Comparison of ENCODE assay signal across 25 cellular contexts in genomic region chr21:46084041-46084561, GRCh38. TPM values are rescaled to one million over a fixed set of nuclear protein-coding genes. Genes with fewer than 3 reads are reported as not detected.
DNase-seq lines count a peak whose midpoint lies in the region; ATAC-seq and TF ChIP-seq lines count a peak whose summit lies in the region.
"Had no signal": no experiment of that assay in that cellular context is flagged by ENCODE, and none has a peak within 500 bp of the region (broad histone marks: within the 10 kb centered on the region; RNA-seq: fewer than 3 reads in every experiment).

No MANE protein-coding gene starts in this region.

- intact Hi-C loops in ovary (cut with DNase I) (no loop called here), A673 (cut with micrococcal nuclease; ENCODE audit: unreplicated experiment) (no loop called here)
- intact Hi-C loops in CD4-positive, alpha-beta memory T cell (cut with micrococcal nuclease), result no loop called here

- 84 to 90% (median 89%) methylated on average over 16 to 19 of the region's 19 CpGs for WGBS in ovary, 3 donors

- CTCF ChIA-PET in activated CD8-positive, alpha-beta memory T cell treated with anti-CD3 and anti-CD28 coated beads, Interleukin-2, amount 10 ng/mL, durations not matched to agents 7 days and 5 days (lab: Charles Lee), result no interaction called here
- CTCF ChIA-PET in CD4-positive, alpha-beta memory T cell (lab: Charles Lee; ENCODE audit: partially characterized antibody), result no interaction called here
- CTCF ChIA-PET in A673 (lab: Charles Lee), result no interaction called here

- peaks cover 6% of the 10 kb centered on the region for H3K9me3 Mint-ChIP-seq in activated CD8-positive, alpha-beta memory T cell treated with anti-CD3 and anti-CD28 coated beads, Interleukin-2, amount 10 ng/mL, durations not matched to agents 7 days and 5 days (ENCODE audit: low read depth)
- peaks cover 0 to 30% (median 20%) of the 10 kb centered on the region in 8 donors for H3K9me3 Mint-ChIP-seq in CD4-positive, alpha-beta memory T cell

- H3K9me3 ChIP-seq in ovary, result no peaks in the 10 kb centered on the region
- H3K9me3 ChIP-seq in CD4-positive, alpha-beta memory T cell (ENCODE audit: control insufficient read depth in 1 of 2, low read length in 2 of 2), result no peaks in the 10 kb centered on the region
- H3K9me3 ChIP-seq in A673 (ENCODE audit: low read depth, low read length, poor library complexity, severe bottlenecking), result no peaks in the 10 kb centered on the region

- no peak overlapping the region for H3K27ac Mint-ChIP-seq in activated CD8-positive, alpha-beta memory T cell treated with anti-CD3 and anti-CD28 coated beads, Interleukin-2, amount 10 ng/mL, durations not matched to agents 7 days and 5 days
- H3K27ac Mint-ChIP-seq in CD4-positive, alpha-beta memory T cell, result no peak overlapping the region
- H3K27ac Mint-ChIP-seq: activated CD4-positive, alpha-beta T cell treated with anti-CD3 and anti-CD28 coated beads for 36 hours; activated T-helper 1 cell treated with anti-CD3 and anti-CD28 coated beads, Interleukin-12 subunit alpha, Interleukin-12 subunit beta, Interleukin-2, Interleukin-4 antibody, amounts not matched to agents 30 ng/mL and 10 ng/mL and 1 ng/mL, durations not matched to agents 14 hours and 24 hours and 36 hours; stimulated activated naive B cell treated with anti-CD40 and anti-IgM and Interleukin-4, amounts not matched to agents 10 μg/mL and 1 μg/mL and 100 μg/mL, for 72 hours; T-helper 17 cell had no signal

- ATAC-seq in activated CD8-positive, alpha-beta memory T cell treated with anti-CD3 and anti-CD28 coated beads, Interleukin-2, amount 10 ng/mL, durations not matched to agents 7 days and 5 days, result no peak
- ATAC-seq in left lobe of liver (no peak), GM18861 (IDR thresholded peaks at IDR 0.05; ENCODE audit: unreplicated experiment) (no peak)
- ATAC-seq: activated CD4-positive, alpha-beta T cell treated with anti-CD3 and anti-CD28 coated beads for 36 hours; heart left ventricle; stimulated activated naive B cell treated with anti-CD40 and anti-IgM and Interleukin-4, amounts not matched to agents 10 μg/mL and 1 μg/mL and 100 μg/mL, for 72 hours; T-helper 17 cell had no signal

- H3K27me3 ChIP-seq in ovary (no peaks in the 10 kb centered on the region), A673 (replicated peaks; ENCODE audit: insufficient read depth, low read depth, low read length, poor library complexity) (no peaks in the 10 kb centered on the region)
- H3K27me3 ChIP-seq in CD4-positive, alpha-beta memory T cell (ENCODE audit: insufficient read depth, low read length), result no peaks in the 10 kb centered on the region
- H3K27me3 ChIP-seq: ascending aorta, heart left ventricle had no signal

- H3K4me3 ChIP-seq in ovary (no peak overlapping the region), A673 (ENCODE audit: low read depth, low read length, poor library complexity, severe bottlenecking) (no peak overlapping the region)
- no peak overlapping the region for H3K4me3 ChIP-seq in CD4-positive, alpha-beta memory T cell (ENCODE audit: low read length in 2 of 2)
- H3K4me3 ChIP-seq: ascending aorta, heart left ventricle, SK-N-MC had no signal

- no peak for TF ChIP-seq EP300 in ovary (IDR thresholded peaks at IDR 0.05)

- peaks cover 5% of the 10 kb centered on the region for H3K27me3 Mint-ChIP-seq in activated CD8-positive, alpha-beta memory T cell treated with anti-CD3 and anti-CD28 coated beads, Interleukin-2, amount 10 ng/mL, durations not matched to agents 7 days and 5 days
- peaks cover 0 to 2% of the 10 kb centered on the region in 2 donors for H3K27me3 Mint-ChIP-seq in CD4-positive, alpha-beta memory T cell
- H3K27me3 Mint-ChIP-seq: T-helper 17 cell had no signal

- no peak overlapping the region for H3K4me3 Mint-ChIP-seq in activated CD8-positive, alpha-beta memory T cell treated with anti-CD3 and anti-CD28 coated beads, Interleukin-2, amount 10 ng/mL, durations not matched to agents 7 days and 5 days
- no peak overlapping the region for H3K4me3 Mint-ChIP-seq in CD4-positive, alpha-beta memory T cell
- H3K4me3 Mint-ChIP-seq: activated CD4-positive, alpha-beta T cell treated with anti-CD3 and anti-CD28 coated beads for 36 hours; activated T-helper 1 cell treated with anti-CD3 and anti-CD28 coated beads, Interleukin-12 subunit alpha, Interleukin-12 subunit beta, Interleukin-2, Interleukin-4 antibody, amounts not matched to agents 30 ng/mL and 10 ng/mL and 1 ng/mL, durations not matched to agents 14 hours and 24 hours and 36 hours; stimulated activated naive B cell treated with anti-CD40 and anti-IgM and Interleukin-4, amounts not matched to agents 10 μg/mL and 1 μg/mL and 100 μg/mL, for 72 hours; T-helper 17 cell had no signal

- BruUV-seq in A673 (replicated peaks; lab: Mats Ljungman, UMichigan), result no TSS peak

- no peak for TF ChIP-seq POLR2A in ovary (IDR thresholded peaks at IDR 0.05)

- H3K27ac ChIP-seq in ovary (no peak overlapping the region), A673 (ENCODE audit: low read depth, low read length, poor library complexity, severe bottlenecking) (no peak overlapping the region)
- H3K27ac ChIP-seq in CD4-positive, alpha-beta memory T cell (ENCODE audit: low read depth, low read length), result no peak overlapping the region
- H3K27ac ChIP-seq: ascending aorta, C4-2B, HL-60, SK-N-MC had no signal

- POLR2A ChIA-PET in CD4-positive, alpha-beta memory T cell (lab: Charles Lee; ENCODE audit: partially characterized antibody), result no interaction called here
- POLR2A ChIA-PET in A673 (lab: Charles Lee; ENCODE audit: low non-redundant PET), result no interaction called here

- DNase-seq in D341Med (ENCODE audit: low spot score) (peak; percentile 21), left lobe of liver (ENCODE audit: low spot score) (peak; percentile 41), ovary (peak in 4 of 5 donors; percentile 18 to 35 (median 28)), A673 (ENCODE audit: low spot score) (no peak)
- peak; percentile 25 for DNase-seq in activated CD8-positive, alpha-beta memory T cell treated with anti-CD3 and anti-CD28 coated beads, Interleukin-2, amount 10 ng/mL, durations not matched to agents 7 days and 5 days
- no peak for DNase-seq in activated effector memory CD4-positive, alpha-beta T cell treated with Interleukin-2 at 50 U/mL for 16 hours
- no peak for DNase-seq in CD4-positive, alpha-beta memory T cell
- DNase-seq: ACHN; activated CD4-positive, alpha-beta T cell treated with anti-CD3 and anti-CD28 coated beads for 36 hours; activated naive CD4-positive, alpha-beta T cell treated with anti-CD3 and anti-CD28 coated beads, Interleukin-2, amount 50 U/mL, for 16 hours; caudate nucleus; HCEC 1CT; NCI-H1105 treated with DMSO at 0.1 percent for 48 hours; NCI-H2029 treated with DMSO at 0.1 percent for 48 hours; NCI-H774; stimulated activated CD4-positive, alpha-beta T cell treated with anti-CD3 and anti-CD28 coated beads, Interleukin-4, amount 100 ng/mL, for 1 hour; stimulated activated naive B cell treated with anti-CD40 and anti-IgM and Interleukin-4, amounts not matched to agents 10 μg/mL and 1 μg/mL and 100 μg/mL, for 72 hours; T-helper 17 cell had no signal

- H3K36me3 ChIP-seq in ovary, result no peaks in the 10 kb centered on the region
- H3K36me3 ChIP-seq in CD4-positive, alpha-beta memory T cell (ENCODE audit: insufficient read depth, low read length), result no peaks in the 10 kb centered on the region
- H3K36me3 ChIP-seq in A673 (ENCODE audit: insufficient read depth, low read length, poor library complexity, severe bottlenecking), result no peaks in the 10 kb centered on the region
- H3K36me3 ChIP-seq: ascending aorta, heart left ventricle had no signal

- H3K4me1 ChIP-seq in ovary (ENCODE audit: insufficient read depth) (peaks cover 2% of the 10 kb centered on the region), A673 (ENCODE audit: insufficient read depth, low read length, poor library complexity, severe bottlenecking) (peaks cover 6% of the 10 kb centered on the region)
- H3K4me1 ChIP-seq in CD4-positive, alpha-beta memory T cell (ENCODE audit: insufficient read depth, low read length), result no peaks in the 10 kb centered on the region

- TF ChIP-seq CTCF in ovary (IDR thresholded peaks at IDR 0.05) (no peak), A673 (conservative IDR thresholded peaks at IDR 0.05; ENCODE audit: low read depth, low read length) (no peak)

- no peaks in the 10 kb centered on the region for H3K36me3 Mint-ChIP-seq in activated CD8-positive, alpha-beta memory T cell treated with anti-CD3 and anti-CD28 coated beads, Interleukin-2, amount 10 ng/mL, durations not matched to agents 7 days and 5 days
- H3K36me3 Mint-ChIP-seq in CD4-positive, alpha-beta memory T cell, result no peaks in the 10 kb centered on the region
- H3K36me3 Mint-ChIP-seq: stimulated activated naive B cell treated with anti-CD40 and anti-IgM and Interleukin-4, amounts not matched to agents 10 μg/mL and 1 μg/mL and 100 μg/mL, for 72 hours had no signal

- no peaks in the 10 kb centered on the region for H3K4me1 Mint-ChIP-seq in activated CD8-positive, alpha-beta memory T cell treated with anti-CD3 and anti-CD28 coated beads, Interleukin-2, amount 10 ng/mL, durations not matched to agents 7 days and 5 days
- H3K4me1 Mint-ChIP-seq in CD4-positive, alpha-beta memory T cell, result no peaks in the 10 kb centered on the region
- H3K4me1 Mint-ChIP-seq: activated CD4-positive, alpha-beta T cell treated with anti-CD3 and anti-CD28 coated beads for 36 hours; stimulated activated naive B cell treated with anti-CD40 and anti-IgM and Interleukin-4, amounts not matched to agents 10 μg/mL and 1 μg/mL and 100 μg/mL, for 72 hours; T-helper 17 cell had no signal

RNA-seq across cellular contexts. Expression of gene COL6A2, which starts 13.8 kb away (rescaled TPM):
- 10 to 100 TPM in 1 of 2 experiments, 1 to 10 TPM in 1; 5.0 to 17.9 TPM for total RNA-seq in activated CD8-positive, alpha-beta memory T cell treated with anti-CD3 and anti-CD28 coated beads, Interleukin-2, amount 10 ng/mL, durations not matched to agents 7 days and 5 days
- 34.9 TPM for total RNA-seq in left lobe of liver
- 1,000 to 10,000 TPM in 1 of 7 donors, 100 to 1,000 TPM in 6; 222 to 1,092 (median 831) TPM for total RNA-seq in ovary
- polyA plus RNA-seq in ovary, result 100 to 1,000 TPM in 1 of 2 donors, 10 to 100 TPM in 1; 50.9 to 818 TPM
- total RNA-seq in CD4-positive, alpha-beta memory T cell, result 10 to 100 TPM; 21.8 to 25.7 TPM
- 1 to 10 TPM in 1 of 2 donors, under 1 TPM in 1; 0.77 to 1.5 TPM for polyA plus RNA-seq in CD4-positive, alpha-beta memory T cell
- 15.0 and 29.0 TPM in 2 replicates for total RNA-seq in A673 (2021)

Comparison
In these comparisons a context has a peak if more than half of its experiments do, and no peak if none do; other contexts are left out.
1. DNase-seq: peak in D341Med (single experiment), activated CD8-positive, alpha-beta memory T cell treated with anti-CD3 and anti-CD28 coated beads, Interleukin-2, amount 10 ng/mL, durations not matched to agents 7 days and 5 days (single experiment), left lobe of liver (single experiment) and ovary (4 of 5); none in activated effector memory CD4-positive, alpha-beta T cell treated with Interleukin-2 at 50 U/mL for 16 hours (single experiment), CD4-positive, alpha-beta memory T cell (0 of 5) and A673 (single experiment).